Comparison of ENCODE assay signal across 8 cellular contexts in the genomic region with DNA sequence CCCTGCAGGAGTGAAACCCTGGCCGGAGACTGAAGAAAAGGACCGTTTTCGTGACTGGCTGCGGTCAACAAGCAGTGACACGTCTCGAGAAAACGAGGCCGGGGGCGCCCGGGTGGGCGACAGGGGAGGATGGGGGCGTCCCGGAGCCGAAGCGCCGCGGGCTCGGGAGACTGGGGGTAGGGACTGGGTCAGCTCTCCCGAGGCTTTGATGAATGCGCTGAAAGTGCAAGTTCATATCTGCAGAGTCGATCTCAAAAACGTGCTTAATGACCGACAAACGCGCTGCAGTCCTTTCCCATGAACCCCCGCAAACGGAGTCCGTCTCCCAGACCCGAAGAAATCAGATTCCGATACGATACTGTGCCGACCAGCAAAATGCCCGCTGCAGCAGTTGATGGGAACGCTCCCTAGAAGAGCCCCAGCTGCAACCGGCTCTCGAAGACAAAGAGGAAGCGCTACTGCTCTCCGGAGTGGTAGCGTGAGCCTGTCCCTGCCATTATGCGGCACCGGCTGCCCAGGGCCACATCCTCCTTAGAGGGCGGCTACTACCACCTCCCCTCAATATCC. TPM values are rescaled to one million over a fixed set of nuclear protein-coding genes. Genes with fewer than 3 reads are reported as not detected.
DNase-seq lines count a peak whose midpoint lies in the region; ATAC-seq and TF ChIP-seq lines count a peak whose summit lies in the region.

No MANE protein-coding gene starts in this region.

- peak; percentile 55 for ATAC-seq in GM18498 (IDR thresholded peaks at IDR 0.05; ENCODE audit: unreplicated experiment)
- peak; percentile 41 for ATAC-seq in HG02763 (IDR thresholded peaks at IDR 0.05; ENCODE audit: unreplicated experiment)
- peak; percentile 21 for ATAC-seq in lung (ENCODE audit: insufficient read depth, low FRiP score)
- peak; percentile 55 for ATAC-seq in stimulated activated effector memory CD8-positive, alpha-beta T cell treated with anti-CD3 and anti-CD28 coated beads, Interleukin-12 subunit alpha, Interleukin-12 subunit beta, amount 100 ng/mL, for 72 hours

- peaks cover 10% of the 10 kb centered on the region for H3K4me1 Mint-ChIP-seq in stimulated activated effector memory CD8-positive, alpha-beta T cell treated with anti-CD3 and anti-CD28 coated beads, Interleukin-12 subunit alpha, Interleukin-12 subunit beta, amount 100 ng/mL, for 72 hours

- H3K4me3 ChIP-seq in ectodermal cell (ENCODE audit: insufficient read depth, low read depth, low read length): peak overlapping the region; percentile 65
- H3K4me3 ChIP-seq in lung: peak overlapping the region; percentile 49

- no peak for TF ChIP-seq CTCF in lung (IDR thresholded peaks at IDR 0.05; ENCODE audit: control extremely low read depth, extremely low read depth)

- H3K9me3 Mint-ChIP-seq in stimulated activated effector memory CD8-positive, alpha-beta T cell treated with anti-CD3 and anti-CD28 coated beads, Interleukin-12 subunit alpha, Interleukin-12 subunit beta, amount 100 ng/mL, for 72 hours: no peaks in the 10 kb centered on the region

- H3K9me3 ChIP-seq in ectodermal cell (ENCODE audit: control insufficient read depth, low read length) (no peaks in the 10 kb centered on the region), lung (ENCODE audit: control insufficient read depth in 2 of 2, insufficient read depth in 1 of 2, low read length in 1 of 2) (peaks cover 0 to 6% of the 10 kb centered on the region in 2 donors)

- H3K36me3 Mint-ChIP-seq in stimulated activated effector memory CD8-positive, alpha-beta T cell treated with anti-CD3 and anti-CD28 coated beads, Interleukin-12 subunit alpha, Interleukin-12 subunit beta, amount 100 ng/mL, for 72 hours: no peaks in the 10 kb centered on the region

- H3K36me3 ChIP-seq in ectodermal cell (ENCODE audit: control insufficient read depth, insufficient read depth, low read length) (no peaks in the 10 kb centered on the region), lung (ENCODE audit: control insufficient read depth in 2 of 2, insufficient read depth in 2 of 2, low read length in 2 of 2) (no peaks in the 10 kb centered on the region)

- H3K4me1 ChIP-seq in ectodermal cell (ENCODE audit: control insufficient read depth, insufficient read depth, low read length) (peaks cover 7% of the 10 kb centered on the region), lung (ENCODE audit: control insufficient read depth in 2 of 2, insufficient read depth in 2 of 2, low read length in 2 of 2) (peaks cover 0 to 1% of the 10 kb centered on the region in 2 donors)

- 1 to 2% methylated on average over 42 of the region's 42 CpGs for WGBS in ectodermal cell, 2 experiments
- 0 to 36% methylated on average over 34 to 42 of the region's 42 CpGs for WGBS in lung, 2 donors

- DNase-seq in NCI-H2107 treated with DMSO at 0.1 percent for 48 hours (lab: John Stamatoyannopoulos, UW; ENCODE audit: unreplicated experiment) (peak; percentile 46), lung (ENCODE audit: low spot score) (peak; percentile 35), COLO829 (ENCODE audit: low spot score) (no peak)
- peak; percentile 4 to 7 for DNase-seq in activated CD4-positive, alpha-beta T cell treated with anti-CD3 and anti-CD28 coated beads for 4 hours
- DNase-seq in stimulated activated effector memory CD8-positive, alpha-beta T cell treated with anti-CD3 and anti-CD28 coated beads, Interleukin-12 subunit alpha, Interleukin-12 subunit beta, amount 100 ng/mL, for 72 hours (ENCODE audit: low spot score in 2 of 2): peak; percentile 3 to 63

- H3K27ac ChIP-seq in ectodermal cell (ENCODE audit: insufficient read depth, low read depth, low read length, poor library complexity, severe bottlenecking) (no peak overlapping the region), lung (ENCODE audit: low read depth in 1 of 2, low read length in 1 of 2) (peak overlapping the region; percentile 76 to 79)

- H3K27ac Mint-ChIP-seq in stimulated activated effector memory CD8-positive, alpha-beta T cell treated with anti-CD3 and anti-CD28 coated beads, Interleukin-12 subunit alpha, Interleukin-12 subunit beta, amount 100 ng/mL, for 72 hours: no peak overlapping the region

- peaks cover 11% of the 10 kb centered on the region for H3K27me3 ChIP-seq in ectodermal cell (ENCODE audit: control insufficient read depth, insufficient read depth, low read length, poor library complexity, severe bottlenecking)
- H3K27me3 ChIP-seq in lung (ENCODE audit: control insufficient read depth, insufficient read depth): no peaks in the 10 kb centered on the region

- H3K4me3 Mint-ChIP-seq in stimulated activated effector memory CD8-positive, alpha-beta T cell treated with anti-CD3 and anti-CD28 coated beads, Interleukin-12 subunit alpha, Interleukin-12 subunit beta, amount 100 ng/mL, for 72 hours: peak overlapping the region; percentile 76

RNA-seq across cellular contexts. Expression of a gene that starts 0.8 kb away (rescaled TPM):
- polyA plus RNA-seq in ectodermal cell (2013, experiment 1 of 4): 45.6 TPM
- polyA plus RNA-seq in ectodermal cell (2013, experiment 2 of 4): 47.4 TPM
- 32.6 TPM for polyA plus RNA-seq in ectodermal cell (2013, experiment 3 of 4)
- 37.0 TPM for polyA plus RNA-seq in ectodermal cell (2013, experiment 4 of 4)
- 10 to 100 TPM; 22.3 to 39.6 TPM for total RNA-seq in lung
- 10 to 100 TPM; 22.3 to 25.3 TPM for polyA plus RNA-seq in lung
